11 cellular contexts compared by ENCODE assay signal in the genomic region with DNA sequence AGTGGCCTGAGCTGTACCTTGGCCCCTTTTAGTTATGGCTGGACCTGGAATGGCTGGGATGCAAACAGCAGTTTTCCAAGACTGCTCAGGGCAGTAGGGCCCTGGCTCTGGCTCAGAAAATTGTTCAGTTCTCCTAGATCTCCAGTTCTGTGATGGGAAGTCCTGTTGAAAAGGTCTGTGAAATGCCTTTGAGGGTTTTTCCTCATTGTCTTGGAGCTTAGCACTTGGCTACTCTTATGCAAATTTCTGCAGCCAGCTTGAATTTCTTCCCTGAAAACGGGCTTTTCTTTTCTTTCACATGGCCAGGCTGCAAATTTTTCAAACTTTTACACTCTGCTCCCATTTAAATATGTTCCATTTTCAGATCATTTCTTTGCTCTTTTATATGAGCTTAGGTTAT. TPM values are rescaled to one million over a fixed set of nuclear protein-coding genes. Genes with fewer than 3 reads are reported as not detected.
"Had no signal": no experiment of that assay in that cellular context is flagged by ENCODE, and none has a peak within 500 bp of the region (broad histone marks: within the 10 kb centered on the region; RNA-seq: fewer than 3 reads in every experiment).

No MANE protein-coding gene starts in this region.

- DNase-seq: GM23248, GOT3, H7, HCEC 1CT, KBM-7 had no signal

- H3K4me3 ChIP-seq: GM23248 had no signal

- H3K27ac ChIP-seq: GM23248, HL-60, KMS-11 had no signal

- H2AFZ ChIP-seq: GM23248 had no signal

- ATAC-seq: HepG2 had no signal

RNA-seq across cellular contexts. Expression of a gene that starts 33.2 kb away (rescaled TPM):
- total RNA-seq: GM23248, H4, H7, HepG2, HT1080 had no signal
- polyA plus RNA-seq: GM23248, HepG2, IgD-negative memory B cell had no signal

RNA-seq across cellular contexts. Expression of a gene that starts 58.0 kb away (rescaled TPM):
- total RNA-seq: GM23248, H7, HepG2, HT1080 had no signal
- polyA plus RNA-seq: GM23248, HepG2, IgD-negative memory B cell had no signal
